ENCODE assay signal across 1 cellular context in the genomic region with DNA sequence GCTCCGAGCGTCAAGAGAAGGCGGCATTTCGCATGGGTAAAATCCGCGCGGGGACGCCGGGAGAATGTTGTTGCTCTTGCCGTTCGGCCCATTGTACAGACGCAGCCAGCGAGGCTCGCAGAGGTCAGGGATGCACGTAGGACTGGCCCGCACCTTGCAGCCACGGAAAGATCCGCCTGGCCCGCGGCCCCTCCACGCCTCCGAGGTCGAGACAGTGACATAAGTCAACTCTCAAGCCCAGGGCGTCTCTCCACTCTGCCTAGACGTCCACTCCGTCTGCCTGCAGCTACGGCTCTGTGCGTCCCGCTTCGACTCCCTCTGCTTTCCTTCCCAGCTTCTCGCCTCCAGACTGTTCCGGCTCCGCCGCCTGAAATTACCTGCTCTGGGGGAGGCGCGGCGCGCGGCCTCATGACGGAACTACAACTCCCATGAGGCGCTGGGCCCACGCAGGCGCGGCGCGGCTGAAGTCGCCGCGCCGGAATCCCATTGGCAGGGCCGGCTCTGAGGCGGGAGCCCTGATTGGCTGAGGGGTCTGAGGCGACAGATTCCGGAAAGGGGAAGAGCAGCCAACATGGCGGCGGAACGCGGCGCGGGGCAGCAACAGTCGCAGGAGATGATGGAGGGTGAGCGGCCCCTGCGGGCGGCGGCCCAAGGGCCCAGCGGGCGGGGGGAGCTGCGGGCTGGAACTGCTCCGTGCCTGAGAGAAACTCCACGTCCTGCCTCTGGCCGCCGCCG.
TF ChIP-seq lines count a peak whose summit lies in the region.

A gene with protein sequence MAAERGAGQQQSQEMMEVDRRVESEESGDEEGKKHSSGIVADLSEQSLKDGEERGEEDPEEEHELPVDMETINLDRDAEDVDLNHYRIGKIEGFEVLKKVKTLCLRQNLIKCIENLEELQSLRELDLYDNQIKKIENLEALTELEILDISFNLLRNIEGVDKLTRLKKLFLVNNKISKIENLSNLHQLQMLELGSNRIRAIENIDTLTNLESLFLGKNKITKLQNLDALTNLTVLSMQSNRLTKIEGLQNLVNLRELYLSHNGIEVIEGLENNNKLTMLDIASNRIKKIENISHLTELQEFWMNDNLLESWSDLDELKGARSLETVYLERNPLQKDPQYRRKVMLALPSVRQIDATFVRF (plus strand): TSS at position 543 of the 735 bp plus-strand sequence. CDS start 29 bp downstream, at position 572.

TF ChIP-seq in HepG2, 621 proteins besides CTCF, POLR2A, EP300 and RAD21 (continued from another document and continues in another):
- no peak; the same call in 1 of the 2 replicates for TF ChIP-seq ZNF800 (CRISPR knock-in tag; IDR thresholded peaks at IDR 0.05)
- peak; percentile 96 for TF ChIP-seq ZNF749 (CRISPR knock-in tag; IDR thresholded peaks at IDR 0.05; ENCODE audit: borderline replicate concordance)
- TF ChIP-seq EZH2 (conservative IDR thresholded peaks at IDR 0.05; ENCODE audit: low read depth, low read length): no peak
- TF ChIP-seq CCDC6 (CRISPR knock-in tag; IDR thresholded peaks at IDR 0.05): no peak
- TF ChIP-seq CSRNP1 (CRISPR knock-in tag; IDR thresholded peaks at IDR 0.05): 0 out of 2 replicates have a peak, but pooled peaks have one; percentile 42
- TF ChIP-seq, protein P1, sequence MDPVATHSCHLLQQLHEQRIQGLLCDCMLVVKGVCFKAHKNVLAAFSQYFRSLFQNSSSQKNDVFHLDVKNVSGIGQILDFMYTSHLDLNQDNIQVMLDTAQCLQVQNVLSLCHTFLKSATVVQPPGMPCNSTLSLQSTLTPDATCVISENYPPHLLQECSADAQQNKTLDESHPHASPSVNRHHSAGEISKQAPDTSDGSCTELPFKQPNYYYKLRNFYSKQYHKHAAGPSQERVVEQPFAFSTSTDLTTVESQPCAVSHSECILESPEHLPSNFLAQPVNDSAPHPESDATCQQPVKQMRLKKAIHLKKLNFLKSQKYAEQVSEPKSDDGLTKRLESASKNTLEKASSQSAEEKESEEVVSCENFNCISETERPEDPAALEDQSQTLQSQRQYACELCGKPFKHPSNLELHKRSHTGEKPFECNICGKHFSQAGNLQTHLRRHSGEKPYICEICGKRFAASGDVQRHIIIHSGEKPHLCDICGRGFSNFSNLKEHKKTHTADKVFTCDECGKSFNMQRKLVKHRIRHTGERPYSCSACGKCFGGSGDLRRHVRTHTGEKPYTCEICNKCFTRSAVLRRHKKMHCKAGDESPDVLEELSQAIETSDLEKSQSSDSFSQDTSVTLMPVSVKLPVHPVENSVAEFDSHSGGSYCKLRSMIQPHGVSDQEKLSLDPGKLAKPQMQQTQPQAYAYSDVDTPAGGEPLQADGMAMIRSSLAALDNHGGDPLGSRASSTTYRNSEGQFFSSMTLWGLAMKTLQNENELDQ (CRISPR knock-in tag; IDR thresholded peaks at IDR 0.05; ENCODE audit: borderline replicate concordance): no peak
- TF ChIP-seq IRF1 (CRISPR knock-in tag; IDR thresholded peaks at IDR 0.05; ENCODE audit: low read depth): no peak
- no peak for TF ChIP-seq POGK (CRISPR knock-in tag; conservative IDR thresholded peaks at IDR 0.05)
- TF ChIP-seq, protein P2, sequence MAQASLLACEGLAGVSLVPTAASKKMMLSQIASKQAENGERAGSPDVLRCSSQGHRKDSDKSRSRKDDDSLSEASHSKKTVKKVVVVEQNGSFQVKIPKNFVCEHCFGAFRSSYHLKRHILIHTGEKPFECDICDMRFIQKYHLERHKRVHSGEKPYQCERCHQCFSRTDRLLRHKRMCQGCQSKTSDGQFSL (CRISPR knock-in tag; IDR thresholded peaks at IDR 0.05): no peak; the same call in 1 of the 2 replicates
- TF ChIP-seq ZNF543 (CRISPR knock-in tag; IDR thresholded peaks at IDR 0.05): no peak
- TF ChIP-seq RFX1 (IDR thresholded peaks at IDR 0.05): no peak
- TF ChIP-seq ZBTB3 (CRISPR knock-in tag; IDR thresholded peaks at IDR 0.05; ENCODE audit: borderline replicate concordance, low read depth): no peak
- TF ChIP-seq PCBP1 (IDR thresholded peaks at IDR 0.05; ENCODE audit: borderline replicate concordance, low read depth, low read length): peak; percentile 67; the same call in 1 of the 2 replicates
- TF ChIP-seq ZNF263 (CRISPR knock-in tag; IDR thresholded peaks at IDR 0.05): no peak
- no peak for TF ChIP-seq DNMT3B (CRISPR knock-in tag; conservative IDR thresholded peaks at IDR 0.05)
- TF ChIP-seq, protein P3, sequence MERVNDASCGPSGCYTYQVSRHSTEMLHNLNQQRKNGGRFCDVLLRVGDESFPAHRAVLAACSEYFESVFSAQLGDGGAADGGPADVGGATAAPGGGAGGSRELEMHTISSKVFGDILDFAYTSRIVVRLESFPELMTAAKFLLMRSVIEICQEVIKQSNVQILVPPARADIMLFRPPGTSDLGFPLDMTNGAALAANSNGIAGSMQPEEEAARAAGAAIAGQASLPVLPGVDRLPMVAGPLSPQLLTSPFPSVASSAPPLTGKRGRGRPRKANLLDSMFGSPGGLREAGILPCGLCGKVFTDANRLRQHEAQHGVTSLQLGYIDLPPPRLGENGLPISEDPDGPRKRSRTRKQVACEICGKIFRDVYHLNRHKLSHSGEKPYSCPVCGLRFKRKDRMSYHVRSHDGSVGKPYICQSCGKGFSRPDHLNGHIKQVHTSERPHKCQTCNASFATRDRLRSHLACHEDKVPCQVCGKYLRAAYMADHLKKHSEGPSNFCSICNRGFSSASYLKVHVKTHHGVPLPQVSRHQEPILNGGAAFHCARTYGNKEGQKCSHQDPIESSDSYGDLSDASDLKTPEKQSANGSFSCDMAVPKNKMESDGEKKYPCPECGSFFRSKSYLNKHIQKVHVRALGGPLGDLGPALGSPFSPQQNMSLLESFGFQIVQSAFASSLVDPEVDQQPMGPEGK (CRISPR knock-in tag; IDR thresholded peaks at IDR 0.05): peak; percentile 70
- TF ChIP-seq, protein P4, sequence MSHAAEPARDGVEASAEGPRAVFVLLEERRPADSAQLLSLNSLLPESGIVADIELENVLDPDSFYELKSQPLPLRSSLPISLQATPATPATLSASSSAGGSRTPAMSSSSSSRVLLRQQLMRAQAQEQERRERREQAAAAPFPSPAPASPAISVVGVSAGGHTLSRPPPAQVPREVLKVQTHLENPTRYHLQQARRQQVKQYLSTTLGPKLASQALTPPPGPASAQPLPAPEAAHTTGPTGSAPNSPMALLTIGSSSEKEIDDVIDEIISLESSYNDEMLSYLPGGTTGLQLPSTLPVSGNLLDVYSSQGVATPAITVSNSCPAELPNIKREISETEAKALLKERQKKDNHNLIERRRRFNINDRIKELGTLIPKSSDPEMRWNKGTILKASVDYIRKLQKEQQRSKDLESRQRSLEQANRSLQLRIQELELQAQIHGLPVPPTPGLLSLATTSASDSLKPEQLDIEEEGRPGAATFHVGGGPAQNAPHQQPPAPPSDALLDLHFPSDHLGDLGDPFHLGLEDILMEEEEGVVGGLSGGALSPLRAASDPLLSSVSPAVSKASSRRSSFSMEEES (CRISPR knock-in tag; IDR thresholded peaks at IDR 0.05): peak; percentile 20; the same call in 1 of the 2 replicates
- no peak for TF ChIP-seq ELK4 (CRISPR knock-in tag; IDR thresholded peaks at IDR 0.05; ENCODE audit: borderline replicate concordance)
- TF ChIP-seq ZNF552 (CRISPR knock-in tag; IDR thresholded peaks at IDR 0.05; ENCODE audit: borderline replicate concordance): no peak
- TF ChIP-seq ZNF747 (CRISPR knock-in tag; IDR thresholded peaks at IDR 0.05; ENCODE audit: borderline replicate concordance): peak; percentile 53
- peak; percentile 6; the same call in 1 of the 2 replicates for TF ChIP-seq HNF4A (CRISPR knock-in tag; IDR thresholded peaks at IDR 0.05)
- TF ChIP-seq, protein P5, sequence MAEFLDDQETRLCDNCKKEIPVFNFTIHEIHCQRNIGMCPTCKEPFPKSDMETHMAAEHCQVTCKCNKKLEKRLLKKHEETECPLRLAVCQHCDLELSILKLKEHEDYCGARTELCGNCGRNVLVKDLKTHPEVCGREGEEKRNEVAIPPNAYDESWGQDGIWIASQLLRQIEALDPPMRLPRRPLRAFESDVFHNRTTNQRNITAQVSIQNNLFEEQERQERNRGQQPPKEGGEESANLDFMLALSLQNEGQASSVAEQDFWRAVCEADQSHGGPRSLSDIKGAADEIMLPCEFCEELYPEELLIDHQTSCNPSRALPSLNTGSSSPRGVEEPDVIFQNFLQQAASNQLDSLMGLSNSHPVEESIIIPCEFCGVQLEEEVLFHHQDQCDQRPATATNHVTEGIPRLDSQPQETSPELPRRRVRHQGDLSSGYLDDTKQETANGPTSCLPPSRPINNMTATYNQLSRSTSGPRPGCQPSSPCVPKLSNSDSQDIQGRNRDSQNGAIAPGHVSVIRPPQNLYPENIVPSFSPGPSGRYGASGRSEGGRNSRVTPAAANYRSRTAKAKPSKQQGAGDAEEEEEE (CRISPR knock-in tag; IDR thresholded peaks at IDR 0.05; ENCODE audit: borderline replicate concordance): no peak
- TF ChIP-seq ZFP41 (CRISPR knock-in tag; IDR thresholded peaks at IDR 0.05; ENCODE audit: borderline replicate concordance): no peak
- TF ChIP-seq ZFP1 (CRISPR knock-in tag; IDR thresholded peaks at IDR 0.05): 0 out of 2 replicates have a peak, but pooled peaks have one; percentile 5
- TF ChIP-seq CHD4 (IDR thresholded peaks at IDR 0.05; ENCODE audit: borderline replicate concordance, low read length): peak; percentile 86; the same call in 1 of the 2 replicates
- TF ChIP-seq ZNF792 (CRISPR knock-in tag; IDR thresholded peaks at IDR 0.05): no peak
- TF ChIP-seq ZNF446 (CRISPR knock-in tag; IDR thresholded peaks at IDR 0.05): no peak
- peak; percentile 90 for TF ChIP-seq RBFOX2 (IDR thresholded peaks at IDR 0.05; ENCODE audit: low read depth, low read length)
- TF ChIP-seq FOXO1 (CRISPR knock-in tag; IDR thresholded peaks at IDR 0.05): peak; percentile 5
- no peak; the same call in 1 of the 2 replicates for TF ChIP-seq ZNF138 (CRISPR knock-in tag; IDR thresholded peaks at IDR 0.05; ENCODE audit: low read depth)
- TF ChIP-seq ZFYVE20 (CRISPR knock-in tag; IDR thresholded peaks at IDR 0.05; ENCODE audit: borderline replicate concordance, low read depth): no peak
- peak; percentile 47; the same call in 1 of the 2 replicates for TF ChIP-seq ZFP36L2 (CRISPR knock-in tag; IDR thresholded peaks at IDR 0.05)
